Comparison of ENCODE assay signal across 10 cellular contexts in the genomic region with DNA sequence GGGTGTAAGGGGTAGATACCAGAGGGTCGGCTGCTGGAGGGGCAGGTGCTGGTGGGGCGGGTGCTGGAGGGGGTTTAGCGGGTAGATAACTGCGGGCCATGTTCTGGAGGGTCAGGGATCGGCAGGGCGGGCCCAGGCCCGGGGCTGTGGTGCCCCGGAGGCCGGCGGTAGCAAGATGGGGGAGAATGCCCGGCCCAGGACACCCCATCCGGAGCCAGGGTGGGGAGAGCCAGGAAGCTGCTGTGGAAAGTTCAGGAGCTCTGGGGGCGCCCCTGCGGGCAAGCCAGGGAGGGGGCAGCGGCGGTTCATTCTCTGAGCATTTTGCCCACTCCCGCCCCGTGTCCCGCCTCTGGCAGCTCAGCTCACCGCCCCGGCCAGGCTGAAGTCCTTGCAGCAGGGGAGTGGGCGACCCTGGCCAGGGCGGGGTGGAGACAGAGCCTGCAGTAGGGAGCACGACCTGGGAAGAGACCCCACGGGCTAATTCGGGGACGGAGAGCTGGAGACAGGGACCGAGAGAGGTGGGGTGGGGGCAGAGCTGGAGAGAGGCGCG.
A peak's percentile ranks its signal among the peaks of the same experiment; 100 is the strongest.
DNase-seq lines count a peak whose midpoint lies in the region; ATAC-seq lines count a peak whose summit lies in the region.
"Had no signal": no experiment of that assay in that cellular context is flagged by ENCODE, and none has a peak within 500 bp of the region (broad histone marks: within the 10 kb centered on the region; RNA-seq: fewer than 3 reads in every experiment).

No MANE protein-coding gene starts in this region.

- peaks cover 12% of the 10 kb centered on the region for H3K9me3 ChIP-seq in ES-I3 (ENCODE audit: control insufficient read depth, insufficient read depth, low read length)
- peaks cover 28% of the 10 kb centered on the region for H3K9me3 ChIP-seq in NT2/D1 (ENCODE audit: insufficient read depth, low read length)
- no peaks in the 10 kb centered on the region for H3K9me3 ChIP-seq in iPS DF 6.9 (ENCODE audit: control insufficient read depth, insufficient read depth, low read length)

- H3K36me3 ChIP-seq in ES-I3 (ENCODE audit: insufficient read depth, low read length) (no peaks in the 10 kb centered on the region), NT2/D1 (ENCODE audit: insufficient read depth, insufficient read length, low read length) (no peaks in the 10 kb centered on the region), iPS DF 6.9 (ENCODE audit: control insufficient read depth, insufficient read depth, low read length) (no peaks in the 10 kb centered on the region), rectal smooth muscle tissue (ENCODE audit: control insufficient read depth, insufficient read depth, low read length) (no peaks in the 10 kb centered on the region)

- peak overlapping the region; percentile 44; the same call in 1 of the 2 replicates for H3K9ac ChIP-seq in ES-I3 (ENCODE audit: low read depth, low read length)
- H3K9ac ChIP-seq in NT2/D1 (ENCODE audit: insufficient read length, low read depth): peak overlapping the region; percentile 44
- no peak overlapping the region for H3K9ac ChIP-seq in rectal smooth muscle tissue (ENCODE audit: low read length)

- DNase-seq in NT2/D1 (ENCODE audit: low read depth, low spot score): no peak
- no peak for DNase-seq in iPS DF 6.9 (ENCODE audit: low read depth, low spot score)
- DNase-seq in stimulated activated CD8-positive, alpha-beta memory T cell treated with anti-CD3 and anti-CD28 coated beads, Interleukin-4, amount 100 ng/mL, for 48 hours: no peak
- DNase-seq in activated gamma-delta T cell treated with Interleukin-2 at 50 U/mL for 16 hours: no peak
- DNase-seq: activated naive CD4-positive, alpha-beta T cell treated with Interleukin-2 at 50 U/mL for 16 hours; Karpas-422 had no signal

- no peaks in the 10 kb centered on the region for H3K27me3 ChIP-seq in NT2/D1 (ENCODE audit: insufficient read depth, insufficient read length)
- peaks cover 11% of the 10 kb centered on the region; the same call in 1 of the 2 replicates for H3K27me3 ChIP-seq in iPS DF 6.9 (ENCODE audit: control insufficient read depth, insufficient read depth, low read length)
- peaks cover 7% of the 10 kb centered on the region for H3K27me3 ChIP-seq in rectal smooth muscle tissue (ENCODE audit: control insufficient read depth, insufficient read depth, low read length)

- peak overlapping the region; percentile 11 for H3K4me3 ChIP-seq in NT2/D1 (ENCODE audit: insufficient read length, low read depth)
- H3K4me3 ChIP-seq in iPS DF 6.9 (ENCODE audit: low read length): peak overlapping the region; percentile 34; the same call in 1 of the 2 replicates
- peak overlapping the region; percentile 37 for H3K4me3 ChIP-seq in rectal smooth muscle tissue (ENCODE audit: low read length)

- ATAC-seq in HG03135 (IDR thresholded peaks at IDR 0.05; ENCODE audit: unreplicated experiment): no peak

- H3K4me1 ChIP-seq in ES-I3 (ENCODE audit: insufficient read depth, low read length) (no peaks in the 10 kb centered on the region), NT2/D1 (ENCODE audit: insufficient read depth, insufficient read length) (peaks cover 7% of the 10 kb centered on the region), iPS DF 6.9 (ENCODE audit: control insufficient read depth, insufficient read depth, low read length) (no peaks in the 10 kb centered on the region), rectal smooth muscle tissue (ENCODE audit: control insufficient read depth, insufficient read depth, low read length) (no peaks in the 10 kb centered on the region)

- H3K27ac ChIP-seq in iPS DF 6.9 (ENCODE audit: low read length): no peak overlapping the region
- H3K27ac ChIP-seq in rectal smooth muscle tissue (ENCODE audit: low read depth, low read length): no peak overlapping the region
- H3K27ac ChIP-seq: epithelial cell of prostate had no signal

- no CpG with 5 or more reads among the region's 30 CpGs for WGBS in iPS DF 6.9 (ENCODE audit: insufficient coverage, insufficient read length)
